Comparison of ENCODE assay signal across 8 cellular contexts in genomic region chr1:92832537-92833160, GRCh38. TPM values are rescaled to one million over a fixed set of nuclear protein-coding genes. Genes with fewer than 3 reads are reported as not detected.
DNase-seq lines count a peak whose midpoint lies in the region; ATAC-seq and TF ChIP-seq lines count a peak whose summit lies in the region.

No MANE protein-coding gene starts in this region.

- DNase-seq in AG04450 (ENCODE audit: low read depth, low spot score) (no peak), cardiac muscle cell (ENCODE audit: low read depth in 1 of 2, low spot score in 1 of 2) (peak in 1 of 2 donors; percentile 36), retinal pigment epithelial cell (ENCODE audit: low read depth) (no peak), MV-4-11 (lab: John Stamatoyannopoulos, UW) (no peak)
- DNase-seq in activated CD4-positive, alpha-beta memory T cell treated with anti-CD3 and anti-CD28 coated beads, Interleukin-2, amount 10 ng/mL, durations not matched to agents 7 days and 5 days = no peak
- no peak for DNase-seq in stimulated activated CD4-positive, alpha-beta T cell treated with anti-CD3 and anti-CD28 coated beads, Interleukin-1b, Interleukin-23, amount 100 ng/mL, for 48 hours

- no peak for TF ChIP-seq CTCF in AG04450 (IDR thresholded peaks at IDR 0.05; ENCODE audit: low read depth, low read length)
- TF ChIP-seq CTCF in cardiac muscle cell (IDR thresholded peaks at IDR 0.05; ENCODE audit: low read depth, low read length) = no peak
- no peak for TF ChIP-seq CTCF in retinal pigment epithelial cell (conservative IDR thresholded peaks at IDR 0.05; ENCODE audit: low read depth, low read length)

- peaks cover 41% of the 10 kb centered on the region for H3K36me3 ChIP-seq in cardiac muscle cell

- ATAC-seq in GM21447 (IDR thresholded peaks at IDR 0.05; ENCODE audit: unreplicated experiment) (peak; percentile 5), GM19023 (IDR thresholded peaks at IDR 0.05; ENCODE audit: unreplicated experiment) (no peak)

- H3K27ac Mint-ChIP-seq in activated CD4-positive, alpha-beta memory T cell treated with anti-CD3 and anti-CD28 coated beads, Interleukin-2, amount 10 ng/mL, durations not matched to agents 7 days and 5 days = peak overlapping the region; percentile 84

- H3K9me3 ChIP-seq in AG04450 (ENCODE audit: control insufficient read depth, insufficient read depth, low read length) (peaks cover 2% of the 10 kb centered on the region; the same call in 1 of the 2 replicates), cardiac muscle cell (ENCODE audit: low read depth) (no peaks in the 10 kb centered on the region)

- POLR2A ChIA-PET in AG04450 (lab: Yijun Ruan, JAX) = interaction anchor here (0.7 to 2.3 kb wide), 12 partner anchors 10 to 129 kb away, joined by 3 to 31 read pairs (median 4); partner anchors contain the start of genes DIPK1A and EVI5
- POLR2A ChIA-PET in activated CD4-positive, alpha-beta memory T cell treated with anti-CD3 and anti-CD28 coated beads, Interleukin-2, amount 10 ng/mL, durations not matched to agents 7 days and 5 days (lab: Charles Lee) = interaction anchor here (0.7 to 5.0 kb wide), 27 partner anchors 9 to 1811 kb away, joined by 3 to 54 read pairs (median 4); partner anchors contain the start of genes DIPK1A, DR1, GFI1 and MTF2

- H3K27me3 ChIP-seq in AG04450 (ENCODE audit: control insufficient read depth, insufficient read depth, low read length) (no peaks in the 10 kb centered on the region), cardiac muscle cell (no peaks in the 10 kb centered on the region)

- no peaks in the 10 kb centered on the region for H3K9me3 Mint-ChIP-seq in activated CD4-positive, alpha-beta memory T cell treated with anti-CD3 and anti-CD28 coated beads, Interleukin-2, amount 10 ng/mL, durations not matched to agents 7 days and 5 days

- H3K4me3 ChIP-seq in AG04450 (ENCODE audit: low read depth, low read length) = peak overlapping the region; percentile 97
- peak overlapping the region; percentile 95 for H3K4me3 ChIP-seq in cardiac muscle cell
- peak overlapping the region; percentile 100 for H3K4me3 ChIP-seq in retinal pigment epithelial cell (ENCODE audit: low read length)

- CTCF ChIA-PET in AG04450 (lab: Charles Lee) = interaction anchor here (0.5 to 2.7 kb wide), 25 partner anchors 8 to 1321 kb away, joined by 3 to 15 read pairs (median 5); partner anchors contain the start of gene EVI5
- CTCF ChIA-PET in activated CD4-positive, alpha-beta memory T cell treated with anti-CD3 and anti-CD28 coated beads, Interleukin-2, amount 10 ng/mL, durations not matched to agents 7 days and 5 days (lab: Charles Lee) = interaction anchor here (0.9 to 2.4 kb wide), 17 partner anchors 9 to 346 kb away, joined by 3 to 33 read pairs (median 6); partner anchors contain the start of genes DIPK1A and GFI1

- H3K4me1 ChIP-seq in cardiac muscle cell (ENCODE audit: low read depth) = peaks cover 13% of the 10 kb centered on the region

- H3K27ac ChIP-seq in AG04450 (ENCODE audit: low read depth, low read length) = peak overlapping the region; percentile 74
- peak overlapping the region; percentile 97 for H3K27ac ChIP-seq in cardiac muscle cell

- peaks cover 57% of the 10 kb centered on the region for H3K4me1 Mint-ChIP-seq in activated CD4-positive, alpha-beta memory T cell treated with anti-CD3 and anti-CD28 coated beads, Interleukin-2, amount 10 ng/mL, durations not matched to agents 7 days and 5 days

- H3K27me3 Mint-ChIP-seq in activated CD4-positive, alpha-beta memory T cell treated with anti-CD3 and anti-CD28 coated beads, Interleukin-2, amount 10 ng/mL, durations not matched to agents 7 days and 5 days = no peaks in the 10 kb centered on the region

- H3K36me3 Mint-ChIP-seq in activated CD4-positive, alpha-beta memory T cell treated with anti-CD3 and anti-CD28 coated beads, Interleukin-2, amount 10 ng/mL, durations not matched to agents 7 days and 5 days (ENCODE audit: low read depth) = peaks cover 59% of the 10 kb centered on the region

- H3K4me3 Mint-ChIP-seq in activated CD4-positive, alpha-beta memory T cell treated with anti-CD3 and anti-CD28 coated beads, Interleukin-2, amount 10 ng/mL, durations not matched to agents 7 days and 5 days = peak overlapping the region; percentile 92

RNA-seq across cellular contexts. Expression of gene RPL5, which starts 0.8 kb away (rescaled TPM):
- 2,179 and 2,752 TPM in 2 replicates for polyA plus RNA-seq in AG04450 (2011; rRNA removed)
- 863 and 868 TPM in 2 replicates for polyA minus RNA-seq in AG04450 (2011; rRNA and poly(A)+ RNA removed)
- total RNA-seq in activated CD4-positive, alpha-beta memory T cell treated with anti-CD3 and anti-CD28 coated beads, Interleukin-2, amount 10 ng/mL, durations not matched to agents 7 days and 5 days = 100 to 1,000 TPM; 660 to 678 TPM
- total RNA-seq in cardiac muscle cell = 1,643 and 1,654 TPM in 2 replicates
- polyA plus RNA-seq in cardiac muscle cell = 918 and 1,027 TPM in 2 replicates

RNA-seq across cellular contexts. Expression of gene EVI5, which starts 47.7 kb away (rescaled TPM):
- 19.9 and 28.5 TPM in 2 replicates for polyA plus RNA-seq in AG04450 (2011; rRNA removed)
- 25.2 and 36.1 TPM in 2 replicates for polyA minus RNA-seq in AG04450 (2011; rRNA and poly(A)+ RNA removed)
- total RNA-seq in activated CD4-positive, alpha-beta memory T cell treated with anti-CD3 and anti-CD28 coated beads, Interleukin-2, amount 10 ng/mL, durations not matched to agents 7 days and 5 days = 1 to 10 TPM; 2.9 TPM
- total RNA-seq in cardiac muscle cell = 15.6 and 30.8 TPM in 2 replicates
- polyA plus RNA-seq in cardiac muscle cell = 16.3 and 26.2 TPM in 2 replicates
